ENCODE assay signal across 10 cellular contexts in genomic region chr6:116096979-116097816, GRCh38. TPM values are rescaled to one million over a fixed set of nuclear protein-coding genes. Genes with fewer than 3 reads are reported as not detected.
DNase-seq lines count a peak whose midpoint lies in the region; ATAC-seq and TF ChIP-seq lines count a peak whose summit lies in the region.
"Had no signal": no experiment of that assay in that cellular context is flagged by ENCODE, and none has a peak within 500 bp of the region (broad histone marks: within the 10 kb centered on the region; RNA-seq: fewer than 3 reads in every experiment).

No MANE protein-coding gene starts in this region.

- no peak overlapping the region for H3K27ac Mint-ChIP-seq in activated CD8-positive, alpha-beta T cell treated with anti-CD3 and anti-CD28 coated beads for 36 hours
- no peak overlapping the region for H3K27ac Mint-ChIP-seq in activated CD8-positive, alpha-beta T cell treated with anti-CD3 and anti-CD28 coated beads, Interleukin-2, amount 10 ng/mL, durations not matched to agents 7 days and 5 days
- no peak overlapping the region for H3K27ac Mint-ChIP-seq in stimulated activated effector memory CD8-positive, alpha-beta T cell treated with anti-CD3 and anti-CD28 coated beads, Interleukin-12 subunit alpha, Interleukin-12 subunit beta, amount 100 ng/mL, for 72 hours

- H3K4me3 Mint-ChIP-seq in activated CD8-positive, alpha-beta T cell treated with anti-CD3 and anti-CD28 coated beads for 36 hours = no peak overlapping the region
- H3K4me3 Mint-ChIP-seq in activated CD8-positive, alpha-beta T cell treated with anti-CD3 and anti-CD28 coated beads, Interleukin-2, amount 10 ng/mL, durations not matched to agents 7 days and 5 days = no peak overlapping the region
- no peak overlapping the region for H3K4me3 Mint-ChIP-seq in stimulated activated effector memory CD8-positive, alpha-beta T cell treated with anti-CD3 and anti-CD28 coated beads, Interleukin-12 subunit alpha, Interleukin-12 subunit beta, amount 100 ng/mL, for 72 hours

- H3K4me3 ChIP-seq in Panc1 (ENCODE audit: low read depth in 2 of 2, low read length in 2 of 2) (no peak overlapping the region), fibroblast of villous mesenchyme (ENCODE audit: low read depth, low read length) (no peak overlapping the region), transverse colon (no peak overlapping the region), ovary (no peak overlapping the region)

- peaks cover 12% of the 10 kb centered on the region for H3K9me3 Mint-ChIP-seq in activated CD8-positive, alpha-beta T cell treated with anti-CD3 and anti-CD28 coated beads for 36 hours
- no peaks in the 10 kb centered on the region for H3K9me3 Mint-ChIP-seq in activated CD8-positive, alpha-beta T cell treated with anti-CD3 and anti-CD28 coated beads, Interleukin-2, amount 10 ng/mL, durations not matched to agents 7 days and 5 days (ENCODE audit: insufficient read depth)
- H3K9me3 Mint-ChIP-seq in stimulated activated effector memory CD8-positive, alpha-beta T cell treated with anti-CD3 and anti-CD28 coated beads, Interleukin-12 subunit alpha, Interleukin-12 subunit beta, amount 100 ng/mL, for 72 hours = peaks cover 3% of the 10 kb centered on the region

- H3K36me3 ChIP-seq in Panc1 (ENCODE audit: control insufficient read depth, insufficient read depth, low read length) (no peaks in the 10 kb centered on the region), transverse colon (no peaks in the 10 kb centered on the region), ovary (no peaks in the 10 kb centered on the region)

- H3K9me3 ChIP-seq in Panc1 (ENCODE audit: control insufficient read depth, insufficient read depth, low read depth, low read length) (peaks cover 12% of the 10 kb centered on the region; the same call in 1 of the 2 replicates), transverse colon (no peaks in the 10 kb centered on the region), ovary (no peaks in the 10 kb centered on the region)

- peaks cover 2% of the 10 kb centered on the region for H3K27me3 Mint-ChIP-seq in activated CD8-positive, alpha-beta T cell treated with anti-CD3 and anti-CD28 coated beads for 36 hours
- H3K27me3 Mint-ChIP-seq in activated CD8-positive, alpha-beta T cell treated with anti-CD3 and anti-CD28 coated beads, Interleukin-2, amount 10 ng/mL, durations not matched to agents 7 days and 5 days (ENCODE audit: low read depth) = peaks cover 2% of the 10 kb centered on the region

- TF ChIP-seq POLR2A in transverse colon (IDR thresholded peaks at IDR 0.05) = no peak
- TF ChIP-seq POLR2A in ovary (IDR thresholded peaks at IDR 0.05) = no peak

- 57 to 71% methylated on average over 2 of the region's 2 CpGs for WGBS in transverse colon (ENCODE audit: low coverage in 1 of 2), 2 donors
- WGBS in ovary, 3 donors = 28 to 56% (median 36%) methylated on average over 2 of the region's 2 CpGs

- POLR2A ChIA-PET in activated CD8-positive, alpha-beta T cell treated with anti-CD3 and anti-CD28 coated beads for 36 hours (lab: Charles Lee) = interaction anchor here (1.7 kb wide), 1 partner anchor 86 kb away, joined by 5 read pairs; no protein-coding TSS in a partner anchor
- POLR2A ChIA-PET in activated CD8-positive, alpha-beta T cell treated with anti-CD3 and anti-CD28 coated beads, Interleukin-2, amount 10 ng/mL, durations not matched to agents 7 days and 5 days (lab: Charles Lee) = no interaction called here
- POLR2A ChIA-PET in Panc1 (lab: Charles Lee) = no interaction called here

- CTCF ChIA-PET in activated CD8-positive, alpha-beta T cell treated with anti-CD3 and anti-CD28 coated beads for 36 hours (lab: Charles Lee) = interaction anchor here (0.6 to 3.6 kb wide), 10 partner anchors 9 to 382 kb away, joined by 3 to 24 read pairs (median 4); partner anchors contain the start of gene FRK
- CTCF ChIA-PET in activated CD8-positive, alpha-beta T cell treated with anti-CD3 and anti-CD28 coated beads, Interleukin-2, amount 10 ng/mL, durations not matched to agents 7 days and 5 days (lab: Charles Lee) = interaction anchor here (0.7 to 2.2 kb wide), 4 partner anchors 10 to 86 kb away, joined by 4 to 22 read pairs (median 7); no protein-coding TSS in a partner anchor
- CTCF ChIA-PET in Panc1 (lab: Charles Lee) = interaction anchor here (0.7 to 2.1 kb wide), 6 partner anchors 36 to 88 kb away, joined by 3 to 10 read pairs (median 4); partner anchors contain the start of gene FRK

- no peak for DNase-seq in activated CD8-positive, alpha-beta T cell treated with anti-CD3 and anti-CD28 coated beads for 36 hours
- DNase-seq in activated CD8-positive, alpha-beta T cell treated with anti-CD3 and anti-CD28 coated beads, Interleukin-2, amount 10 ng/mL, durations not matched to agents 7 days and 5 days = no peak
- DNase-seq in Panc1 (ENCODE audit: low read depth, low spot score) (no peak), fibroblast of villous mesenchyme (ENCODE audit: low read depth) (no peak), transverse colon (no peak), ovary (no peak), iPS-NIHi11 (ENCODE audit: low spot score) (no peak)
- DNase-seq in stimulated activated effector memory CD8-positive, alpha-beta T cell treated with anti-CD3 and anti-CD28 coated beads, Interleukin-12 subunit alpha, Interleukin-12 subunit beta, amount 100 ng/mL, for 72 hours (ENCODE audit: low spot score in 2 of 2) = no peak
- DNase-seq: DMS79 had no signal

- TF ChIP-seq EP300 in transverse colon (IDR thresholded peaks at IDR 0.05; ENCODE audit: low read depth) = no peak
- TF ChIP-seq EP300 in ovary (IDR thresholded peaks at IDR 0.05) = no peak

- peaks cover 13% of the 10 kb centered on the region for H3K4me1 Mint-ChIP-seq in activated CD8-positive, alpha-beta T cell treated with anti-CD3 and anti-CD28 coated beads for 36 hours (ENCODE audit: low read depth)
- peaks cover 16% of the 10 kb centered on the region for H3K4me1 Mint-ChIP-seq in activated CD8-positive, alpha-beta T cell treated with anti-CD3 and anti-CD28 coated beads, Interleukin-2, amount 10 ng/mL, durations not matched to agents 7 days and 5 days (ENCODE audit: low read depth)
- H3K4me1 Mint-ChIP-seq in stimulated activated effector memory CD8-positive, alpha-beta T cell treated with anti-CD3 and anti-CD28 coated beads, Interleukin-12 subunit alpha, Interleukin-12 subunit beta, amount 100 ng/mL, for 72 hours = peaks cover 10% of the 10 kb centered on the region

- peaks cover 9% of the 10 kb centered on the region for H3K36me3 Mint-ChIP-seq in activated CD8-positive, alpha-beta T cell treated with anti-CD3 and anti-CD28 coated beads for 36 hours (ENCODE audit: low read depth)
- peaks cover 3% of the 10 kb centered on the region for H3K36me3 Mint-ChIP-seq in activated CD8-positive, alpha-beta T cell treated with anti-CD3 and anti-CD28 coated beads, Interleukin-2, amount 10 ng/mL, durations not matched to agents 7 days and 5 days (ENCODE audit: low read depth)
- no peaks in the 10 kb centered on the region for H3K36me3 Mint-ChIP-seq in stimulated activated effector memory CD8-positive, alpha-beta T cell treated with anti-CD3 and anti-CD28 coated beads, Interleukin-12 subunit alpha, Interleukin-12 subunit beta, amount 100 ng/mL, for 72 hours

- TF ChIP-seq CTCF in activated CD8-positive, alpha-beta T cell treated with anti-CD3 and anti-CD28 coated beads for 36 hours (IDR thresholded peaks at IDR 0.05) = peak; percentile 64
- TF ChIP-seq CTCF in Panc1 (IDR thresholded peaks at IDR 0.05) (peak; percentile 69; the same call in 1 of the 2 replicates), fibroblast of villous mesenchyme (IDR thresholded peaks at IDR 0.05; ENCODE audit: insufficient read depth, low read depth, low read length) (peak; percentile 48), transverse colon (IDR thresholded peaks at IDR 0.05) (peak; percentile 40 to 57 (median 55)), ovary (IDR thresholded peaks at IDR 0.05) (no peak)

- H3K27me3 ChIP-seq in Panc1 (ENCODE audit: control insufficient read depth, insufficient read depth, low read length) (no peaks in the 10 kb centered on the region; the same call in 1 of the 2 replicates), transverse colon (no peaks in the 10 kb centered on the region), ovary (no peaks in the 10 kb centered on the region)

- H3K4me1 ChIP-seq in Panc1 (ENCODE audit: control insufficient read depth, insufficient read depth, low read length) (peaks cover 14% of the 10 kb centered on the region), transverse colon (peaks cover 4 to 20% (median 8%) of the 10 kb centered on the region in 4 donors), ovary (ENCODE audit: insufficient read depth) (no peaks in the 10 kb centered on the region)

- H3K27ac ChIP-seq in Panc1 (ENCODE audit: low read length) (no peak overlapping the region), transverse colon (no peak overlapping the region), ovary (no peak overlapping the region)

- in situ Hi-C loops in Panc1 (cut with HindIII; ENCODE audit: low pct_unique_long_range_greater_than_20kb, low sequenced_read_pairs) (no loop called here), transverse colon (cut with MboI; ENCODE audit: low pct_ligation_motif_present in 1 of 4, low pct_unique_long_range_greater_than_20kb in 1 of 4, low sequenced_read_pairs in 3 of 4) (loop anchor here in 3 of 4 donors (5.0 to 10.0 kb wide), 3 partner anchors 82 to 92 kb away; no protein-coding TSS in a partner anchor)

- no peak for ATAC-seq in activated CD8-positive, alpha-beta T cell treated with anti-CD3 and anti-CD28 coated beads for 36 hours
- no peak for ATAC-seq in activated CD8-positive, alpha-beta T cell treated with anti-CD3 and anti-CD28 coated beads, Interleukin-2, amount 10 ng/mL, durations not matched to agents 7 days and 5 days
- no peak for ATAC-seq in Panc1
- ATAC-seq in stimulated activated effector memory CD8-positive, alpha-beta T cell treated with anti-CD3 and anti-CD28 coated beads, Interleukin-12 subunit alpha, Interleukin-12 subunit beta, amount 100 ng/mL, for 72 hours = no peak

- BruUV-seq in Panc1 (replicated peaks; lab: Mats Ljungman, UMichigan) = no TSS peak

- intact Hi-C loops in activated CD8-positive, alpha-beta T cell treated with anti-CD3 and anti-CD28 coated beads for 36 hours (cut with micrococcal nuclease) = loop anchor here (2.0 kb wide), 1 partner anchor 86 kb away; no protein-coding TSS in a partner anchor
- intact Hi-C loops in Panc1 (cut with micrococcal nuclease; ENCODE audit: unreplicated experiment) = loop anchor here (1.0 kb wide), 1 partner anchor 86 kb away; no protein-coding TSS in a partner anchor
- intact Hi-C loops in transverse colon (cut with DNase I; ENCODE audit: low total_unique reads) = no loop called here
- intact Hi-C loops in ovary (cut with DNase I) = loop anchor here in 1 of 4 donors (2.0 kb wide), 1 partner anchor 84 kb away; no protein-coding TSS in a partner anchor

RNA-seq across cellular contexts. Expression of gene NT5DC1, which starts 3.5 kb away (rescaled TPM):
- total RNA-seq in activated CD8-positive, alpha-beta T cell treated with anti-CD3 and anti-CD28 coated beads for 36 hours = 10 to 100 TPM; 47.8 to 53.3 TPM
- total RNA-seq in activated CD8-positive, alpha-beta T cell treated with anti-CD3 and anti-CD28 coated beads, Interleukin-2, amount 10 ng/mL, durations not matched to agents 7 days and 5 days = 10 to 100 TPM; 29.5 to 32.9 TPM
- 79.1 TPM for total RNA-seq in Panc1 (2021; ENCODE audit: unreplicated experiment)
- polyA plus RNA-seq in Panc1 (2012; ENCODE audit: insufficient read length) = 66.4 TPM
- total RNA-seq in fibroblast of villous mesenchyme = 5.2 and 7.8 TPM in 2 replicates
- total RNA-seq in transverse colon = 10 to 100 TPM in 2 of 4 donors, 1 to 10 TPM in 2; 5.4 to 18.6 (median 12.4) TPM
- 10 to 100 TPM in 6 of 7 donors, 1 to 10 TPM in 1; 5.1 to 33.9 (median 27.8) TPM for total RNA-seq in ovary
- 10 to 100 TPM; 14.4 to 25.5 TPM for polyA plus RNA-seq in ovary

RNA-seq across cellular contexts. Expression of gene COL10A1, which starts 28.7 kb away (rescaled TPM):
- total RNA-seq in activated CD8-positive, alpha-beta T cell treated with anti-CD3 and anti-CD28 coated beads for 36 hours = not detected
- total RNA-seq in activated CD8-positive, alpha-beta T cell treated with anti-CD3 and anti-CD28 coated beads, Interleukin-2, amount 10 ng/mL, durations not matched to agents 7 days and 5 days = not detected
- total RNA-seq in Panc1 (2021; ENCODE audit: unreplicated experiment) = not detected
- not detected for polyA plus RNA-seq in Panc1 (2012; ENCODE audit: insufficient read length)
- 4.3 and 10.6 TPM in 2 replicates for total RNA-seq in fibroblast of villous mesenchyme
- not detected for total RNA-seq in transverse colon
- total RNA-seq in ovary = 1 to 10 TPM in 3 of 7 donors, under 1 TPM in 3, not detected in 1; 0.18 to 2.9 (median 0.70) TPM
- 1 to 10 TPM in 1 of 2 donors, under 1 TPM in 1; 0.19 to 4.4 TPM for polyA plus RNA-seq in ovary
- polyA plus RNA-seq: neural cell had no signal

RNA-seq across cellular contexts. Expression of gene FRK, which starts 36.5 kb away (rescaled TPM):
- under 1 TPM; 0.04 to 0.07 TPM for total RNA-seq in activated CD8-positive, alpha-beta T cell treated with anti-CD3 and anti-CD28 coated beads for 36 hours
- total RNA-seq in activated CD8-positive, alpha-beta T cell treated with anti-CD3 and anti-CD28 coated beads, Interleukin-2, amount 10 ng/mL, durations not matched to agents 7 days and 5 days = under 1 TPM; 0.03 TPM
- total RNA-seq in Panc1 (2021; ENCODE audit: unreplicated experiment) (2.5 TPM), fibroblast of villous mesenchyme (0.32 and 0.43 TPM in 2 replicates), transverse colon (10 to 100 TPM; 13.3 to 25.4 (median 18.9) TPM), ovary (1 to 10 TPM in 4 of 7 donors, under 1 TPM in 3; 0.38 to 3.2 (median 1.1) TPM)
- polyA plus RNA-seq in Panc1 (2012; ENCODE audit: insufficient read length) = 0.16 TPM
- polyA plus RNA-seq in ovary = 1 to 10 TPM in 1 of 2 donors, under 1 TPM in 1; 0.75 to 3.5 TPM
- polyA plus RNA-seq: neural cell had no signal

Comparison
In these comparisons a context has a peak if more than half of its experiments do, and no peak if none do; other contexts are left out.
1. CTCF ChIP-seq: peak in activated CD8-positive, alpha-beta T cell treated with anti-CD3 and anti-CD28 coated beads for 36 hours (single experiment), Panc1 (single experiment), fibroblast of villous mesenchyme (single experiment) and transverse colon (5 of 5); none in ovary (0 of 3).